26 cellular contexts compared by ENCODE assay signal in genomic region chr13:97559030-97559429, GRCh38.
"Had no signal": no experiment of that assay in that cellular context is flagged by ENCODE, and none has a peak within 500 bp of the region (broad histone marks: within the 10 kb centered on the region; RNA-seq: fewer than 3 reads in every experiment).

No MANE protein-coding gene starts in this region.

- H3K27ac Mint-ChIP-seq: activated CD4-positive, alpha-beta memory T cell treated with anti-CD3 and anti-CD28 coated beads for 36 hours; activated CD4-positive, alpha-beta T cell treated with anti-CD3 and anti-CD28 coated beads for 36 hours; activated CD4-positive, alpha-beta T cell treated with anti-CD3 and anti-CD28 coated beads, Interleukin-2, amount 10 ng/mL, durations not matched to agents 24 days and 14 days; activated CD8-positive, alpha-beta memory T cell treated with anti-CD3 and anti-CD28 coated beads, Interleukin-2, amount 10 ng/mL, durations not matched to agents 7 days and 5 days; activated CD8-positive, alpha-beta T cell treated with anti-CD3 and anti-CD28 coated beads, Interleukin-2, amount 10 ng/mL, durations not matched to agents 7 days and 5 days; activated naive CD4-positive, alpha-beta T cell treated with anti-CD3 and anti-CD28 coated beads, Interleukin-2, amount 10 ng/mL, durations not matched to agents 7 days and 5 days; activated naive CD4-positive, alpha-beta T cell treated with anti-CD3 and anti-CD28 coated beads, Interleukin-2, amount 50 U/mL, for 72 hours; activated naive CD8-positive, alpha-beta T cell treated with anti-CD3 and anti-CD28 coated beads, Interleukin-2, amount 10 ng/mL, durations not matched to agents 7 days and 5 days; activated T-cell treated with anti-CD3 and anti-CD28 coated beads, Interleukin-2, amount 50 U/mL, for 24 hours; activated T-cell treated with anti-CD3 and anti-CD28 coated beads, Interleukin-2, amount 50 U/mL, for 72 hours had no signal

- H3K27ac ChIP-seq: ascending aorta, breast epithelium, gastrocnemius medialis, heart left ventricle had no signal

- H3K27me3 Mint-ChIP-seq: activated CD4-positive, alpha-beta T cell treated with anti-CD3 and anti-CD28 coated beads, Interleukin-2, amount 10 ng/mL, durations not matched to agents 24 days and 14 days; activated CD8-positive, alpha-beta memory T cell treated with anti-CD3 and anti-CD28 coated beads, Interleukin-2, amount 10 ng/mL, durations not matched to agents 7 days and 5 days; central memory CD8-positive, alpha-beta T cell had no signal

- H3K9me3 ChIP-seq: ascending aorta, breast epithelium, gastrocnemius medialis, heart left ventricle had no signal

- H3K36me3 ChIP-seq: ascending aorta, breast epithelium, gastrocnemius medialis, heart left ventricle had no signal

- H3K9me3 Mint-ChIP-seq: activated CD4-positive, alpha-beta memory T cell treated with anti-CD3 and anti-CD28 coated beads for 36 hours; activated CD4-positive, alpha-beta T cell treated with anti-CD3 and anti-CD28 coated beads, Interleukin-2, amount 10 ng/mL, durations not matched to agents 24 days and 14 days; activated naive CD4-positive, alpha-beta T cell treated with anti-CD3 and anti-CD28 coated beads, Interleukin-2, amount 10 ng/mL, durations not matched to agents 7 days and 5 days; activated naive CD4-positive, alpha-beta T cell treated with anti-CD3 and anti-CD28 coated beads, Interleukin-2, amount 50 U/mL, for 72 hours; activated naive CD8-positive, alpha-beta T cell treated with anti-CD3 and anti-CD28 coated beads, Interleukin-2, amount 10 ng/mL, durations not matched to agents 7 days and 5 days; activated T-cell treated with anti-CD3 and anti-CD28 coated beads, Interleukin-2, amount 50 U/mL, for 24 hours; activated T-cell treated with anti-CD3 and anti-CD28 coated beads, Interleukin-2, amount 50 U/mL, for 72 hours; central memory CD8-positive, alpha-beta T cell had no signal

- H3K4me1 ChIP-seq: ascending aorta, breast epithelium, gastrocnemius medialis, heart left ventricle had no signal

- H3K27me3 ChIP-seq: ascending aorta, breast epithelium, gastrocnemius medialis had no signal

- DNase-seq: activated CD4-positive, alpha-beta memory T cell treated with anti-CD3 and anti-CD28 coated beads for 36 hours; activated CD4-positive, alpha-beta T cell treated with anti-CD3 and anti-CD28 coated beads for 36 hours; activated CD4-positive, alpha-beta T cell treated with anti-CD3 and anti-CD28 coated beads, Interleukin-2, amount 10 ng/mL, durations not matched to agents 24 days and 14 days; activated CD4-positive, CD25-positive, alpha-beta regulatory T cell; activated CD4-positive, CD25-positive, alpha-beta regulatory T cell treated with anti-CD3 and anti-CD28 coated beads, Interleukin-2, amount 50 U/mL, for 72 hours; activated CD8-positive, alpha-beta memory T cell treated with anti-CD3 and anti-CD28 coated beads, Interleukin-2, amount 10 ng/mL, durations not matched to agents 7 days and 5 days; activated CD8-positive, alpha-beta memory T cell treated with anti-CD3 and anti-CD28 coated beads, Interleukin-2, amount 50 U/mL, for 4 hours; activated CD8-positive, alpha-beta T cell treated with anti-CD3 and anti-CD28 coated beads, Interleukin-2, amount 10 ng/mL, durations not matched to agents 7 days and 5 days; activated gamma-delta T cell; activated naive CD4-positive, alpha-beta T cell; activated naive CD4-positive, alpha-beta T cell treated with anti-CD3 and anti-CD28 coated beads, Interleukin-2, amount 10 ng/mL, durations not matched to agents 7 days and 5 days; activated naive CD8-positive, alpha-beta T cell treated with anti-CD3 and anti-CD28 coated beads, Interleukin-2, amount 10 ng/mL, durations not matched to agents 7 days and 5 days; activated T-cell treated with anti-CD3 and anti-CD28 coated beads, Interleukin-2, amount 50 U/mL, for 24 hours; activated T-cell treated with anti-CD3 and anti-CD28 coated beads, Interleukin-2, amount 50 U/mL, for 72 hours; effector CD8-positive, alpha-beta T cell; foreskin fibroblast; gastrocnemius medialis; glutamatergic neuron; heart left ventricle; T-helper 2 cell had no signal

- H3K4me3 ChIP-seq: ascending aorta, breast epithelium, gastrocnemius medialis, heart left ventricle had no signal

- H3K4me3 Mint-ChIP-seq: activated CD4-positive, alpha-beta memory T cell treated with anti-CD3 and anti-CD28 coated beads for 36 hours; activated CD4-positive, alpha-beta T cell treated with anti-CD3 and anti-CD28 coated beads for 36 hours; activated CD4-positive, alpha-beta T cell treated with anti-CD3 and anti-CD28 coated beads, Interleukin-2, amount 10 ng/mL, durations not matched to agents 24 days and 14 days; activated CD8-positive, alpha-beta memory T cell treated with anti-CD3 and anti-CD28 coated beads, Interleukin-2, amount 10 ng/mL, durations not matched to agents 7 days and 5 days; activated CD8-positive, alpha-beta T cell treated with anti-CD3 and anti-CD28 coated beads, Interleukin-2, amount 10 ng/mL, durations not matched to agents 7 days and 5 days; activated naive CD4-positive, alpha-beta T cell treated with anti-CD3 and anti-CD28 coated beads, Interleukin-2, amount 10 ng/mL, durations not matched to agents 7 days and 5 days; activated naive CD8-positive, alpha-beta T cell treated with anti-CD3 and anti-CD28 coated beads, Interleukin-2, amount 10 ng/mL, durations not matched to agents 7 days and 5 days; activated T-cell treated with anti-CD3 and anti-CD28 coated beads, Interleukin-2, amount 50 U/mL, for 24 hours; activated T-cell treated with anti-CD3 and anti-CD28 coated beads, Interleukin-2, amount 50 U/mL, for 72 hours; brain; central memory CD8-positive, alpha-beta T cell had no signal

- H3K36me3 Mint-ChIP-seq: activated CD4-positive, alpha-beta memory T cell treated with anti-CD3 and anti-CD28 coated beads for 36 hours; activated CD8-positive, alpha-beta memory T cell treated with anti-CD3 and anti-CD28 coated beads, Interleukin-2, amount 10 ng/mL, durations not matched to agents 7 days and 5 days; activated naive CD4-positive, alpha-beta T cell treated with anti-CD3 and anti-CD28 coated beads, Interleukin-2, amount 10 ng/mL, durations not matched to agents 7 days and 5 days; activated naive CD4-positive, alpha-beta T cell treated with anti-CD3 and anti-CD28 coated beads, Interleukin-2, amount 50 U/mL, for 72 hours; activated naive CD8-positive, alpha-beta T cell treated with anti-CD3 and anti-CD28 coated beads, Interleukin-2, amount 10 ng/mL, durations not matched to agents 7 days and 5 days; brain had no signal

- ATAC-seq: activated CD4-positive, alpha-beta T cell treated with anti-CD3 and anti-CD28 coated beads for 36 hours; activated CD8-positive, alpha-beta memory T cell treated with anti-CD3 and anti-CD28 coated beads, Interleukin-2, amount 10 ng/mL, durations not matched to agents 7 days and 5 days; activated CD8-positive, alpha-beta T cell treated with anti-CD3 and anti-CD28 coated beads, Interleukin-2, amount 10 ng/mL, durations not matched to agents 7 days and 5 days; activated naive CD4-positive, alpha-beta T cell treated with anti-CD3 and anti-CD28 coated beads, Interleukin-2, amount 50 U/mL, for 72 hours; activated T-cell treated with anti-CD3 and anti-CD28 coated beads, Interleukin-2, amount 50 U/mL, for 72 hours; esophagus mucosa; gastrocnemius medialis; heart left ventricle had no signal

- H3K4me1 Mint-ChIP-seq: activated CD4-positive, alpha-beta T cell treated with anti-CD3 and anti-CD28 coated beads for 36 hours; activated CD4-positive, alpha-beta T cell treated with anti-CD3 and anti-CD28 coated beads, Interleukin-2, amount 10 ng/mL, durations not matched to agents 24 days and 14 days; activated CD8-positive, alpha-beta memory T cell treated with anti-CD3 and anti-CD28 coated beads, Interleukin-2, amount 10 ng/mL, durations not matched to agents 7 days and 5 days; activated naive CD4-positive, alpha-beta T cell treated with anti-CD3 and anti-CD28 coated beads, Interleukin-2, amount 10 ng/mL, durations not matched to agents 7 days and 5 days; activated naive CD8-positive, alpha-beta T cell treated with anti-CD3 and anti-CD28 coated beads, Interleukin-2, amount 10 ng/mL, durations not matched to agents 7 days and 5 days; central memory CD8-positive, alpha-beta T cell had no signal
